34 cellular contexts compared by ENCODE assay signal in genomic region chr10:14235511-14235910, GRCh38.
"Had no signal": no experiment of that assay in that cellular context is flagged by ENCODE, and none has a peak within 500 bp of the region (broad histone marks: within the 10 kb centered on the region; RNA-seq: fewer than 3 reads in every experiment).

No MANE protein-coding gene starts in this region.

- H3K9me3 ChIP-seq: ascending aorta, body of pancreas, breast epithelium had no signal

- H3K27me3 ChIP-seq: ascending aorta, body of pancreas, brain microvascular endothelial cell, breast epithelium had no signal

- DNase-seq: activated B cell treated with CpG ODN at 0.5 μM for 24 hours; activated CD4-positive, alpha-beta memory T cell treated with anti-CD3 and anti-CD28 coated beads for 36 hours; activated CD4-positive, alpha-beta T cell treated with anti-CD3 and anti-CD28 coated beads for 4 hours; activated CD4-positive, alpha-beta T cell treated with anti-CD3 and anti-CD28 coated beads, Interleukin-2, amount 10 ng/mL, durations not matched to agents 24 days and 14 days; activated CD4-positive, alpha-beta T cell treated with anti-CD3 and anti-CD28 coated beads, Interleukin-2, amount 50 U/mL, for 1 hour; activated CD4-positive, alpha-beta T cell treated with anti-CD3 and anti-CD28 coated beads, Interleukin-2, amount 50 U/mL, for 4 hours; activated CD4-positive, CD25-positive, alpha-beta regulatory T cell treated with anti-CD3 and anti-CD28 coated beads, Interleukin-2, amount 50 U/mL, for 72 hours; activated CD8-positive, alpha-beta memory T cell treated with anti-CD3 and anti-CD28 coated beads, Interleukin-2, amount 50 U/mL, for 4 hours; activated CD8-positive, alpha-beta T cell treated with anti-CD3 and anti-CD28 coated beads for 36 hours; activated effector memory CD4-positive, alpha-beta T cell treated with Interleukin-2 at 50 U/mL for 16 hours; activated gamma-delta T cell; activated naive CD4-positive, alpha-beta T cell treated with anti-CD3 and anti-CD28 coated beads, Interleukin-2, amount 10 ng/mL, durations not matched to agents 7 days and 5 days; activated naive CD4-positive, alpha-beta T cell treated with Interleukin-2 at 50 U/mL for 16 hours; activated naive CD8-positive, alpha-beta T cell treated with anti-CD3 and anti-CD28 coated beads, Interleukin-2, amount 10 ng/mL, durations not matched to agents 7 days and 5 days; activated naive CD8-positive, alpha-beta T cell treated with anti-CD3 and anti-CD28 coated beads, Interleukin-2, amount 50 U/mL, for 24 hours; activated T-cell treated with anti-CD3 and anti-CD28 coated beads for 4 hours; activated T-cell treated with anti-CD3 and anti-CD28 coated beads, Interleukin-2, amount 50 U/mL, for 24 hours; activated T-cell treated with anti-CD3 and anti-CD28 coated beads, Interleukin-2, amount 50 U/mL, for 48 hours; amygdala; anterior cingulate cortex; body of pancreas; brain microvascular endothelial cell; central memory CD4-positive, alpha-beta T cell; T-helper 1 cell; T-helper 2 cell; T-helper 9 cell had no signal

- ATAC-seq: activated CD8-positive, alpha-beta T cell treated with anti-CD3 and anti-CD28 coated beads for 36 hours; activated naive CD8-positive, alpha-beta T cell treated with anti-CD3 and anti-CD28 coated beads, Interleukin-2, amount 50 U/mL, for 24 hours; body of pancreas had no signal

- H3K4me1 ChIP-seq: ascending aorta, body of pancreas, breast epithelium had no signal

- H3K4me1 Mint-ChIP-seq: activated B cell treated with CpG ODN at 0.5 μM for 24 hours; activated CD4-positive, alpha-beta T cell treated with anti-CD3 and anti-CD28 coated beads, Interleukin-2, amount 10 ng/mL, durations not matched to agents 24 days and 14 days; activated naive CD8-positive, alpha-beta T cell treated with anti-CD3 and anti-CD28 coated beads, Interleukin-2, amount 10 ng/mL, durations not matched to agents 7 days and 5 days; activated naive CD8-positive, alpha-beta T cell treated with anti-CD3 and anti-CD28 coated beads, Interleukin-2, amount 50 U/mL, for 24 hours had no signal

- H3K27ac ChIP-seq: ascending aorta, body of pancreas, brain microvascular endothelial cell, breast epithelium, VCaP had no signal

- H3K4me3 ChIP-seq: ascending aorta, body of pancreas, breast epithelium had no signal

- H3K27ac Mint-ChIP-seq: activated B cell treated with CpG ODN at 0.5 μM for 24 hours; activated CD4-positive, alpha-beta memory T cell treated with anti-CD3 and anti-CD28 coated beads for 36 hours; activated CD4-positive, alpha-beta T cell treated with anti-CD3 and anti-CD28 coated beads, Interleukin-2, amount 10 ng/mL, durations not matched to agents 24 days and 14 days; activated CD8-positive, alpha-beta T cell treated with anti-CD3 and anti-CD28 coated beads for 36 hours; activated naive CD4-positive, alpha-beta T cell treated with anti-CD3 and anti-CD28 coated beads, Interleukin-2, amount 10 ng/mL, durations not matched to agents 7 days and 5 days; activated naive CD4-positive, alpha-beta T cell treated with anti-CD3 and anti-CD28 coated beads, Interleukin-2, amount 50 U/mL, for 24 hours; activated naive CD8-positive, alpha-beta T cell; activated naive CD8-positive, alpha-beta T cell treated with anti-CD3 and anti-CD28 coated beads, Interleukin-2, amount 10 ng/mL, durations not matched to agents 7 days and 5 days; activated naive CD8-positive, alpha-beta T cell treated with anti-CD3 and anti-CD28 coated beads, Interleukin-2, amount 50 U/mL, for 24 hours; activated T-cell treated with anti-CD3 and anti-CD28 coated beads, Interleukin-2, amount 50 U/mL, for 24 hours; activated T-helper 2 cell treated with anti-CD3 and anti-CD28 coated beads, Interferon-gamma antibody, Interleukin-2, Interleukin-4, amounts not matched to agents 10 μg/mL and 5 μg/mL and 100 μg/mL, durations not matched to agents 14 hours and 24 hours and 36 hours; T-helper 1 cell treated with Interleukin-12 subunit alpha and Interleukin-12 subunit beta and Interleukin-4 antibody, amounts not matched to agents 30 μg/mL and 1 μg/mL, for 36 hours; T-helper 2 cell treated with Interferon-gamma antibody and Interleukin-4, amounts not matched to agents 5 μg/mL and 100 μg/mL, for 36 hours had no signal

- H3K4me3 Mint-ChIP-seq: activated B cell treated with CpG ODN at 0.5 μM for 24 hours; activated CD4-positive, alpha-beta memory T cell treated with anti-CD3 and anti-CD28 coated beads for 36 hours; activated CD4-positive, alpha-beta T cell treated with anti-CD3 and anti-CD28 coated beads, Interleukin-2, amount 10 ng/mL, durations not matched to agents 24 days and 14 days; activated CD8-positive, alpha-beta T cell treated with anti-CD3 and anti-CD28 coated beads for 36 hours; activated naive CD4-positive, alpha-beta T cell treated with anti-CD3 and anti-CD28 coated beads, Interleukin-2, amount 10 ng/mL, durations not matched to agents 7 days and 5 days; activated naive CD4-positive, alpha-beta T cell treated with anti-CD3 and anti-CD28 coated beads, Interleukin-2, amount 50 U/mL, for 24 hours; activated naive CD8-positive, alpha-beta T cell; activated naive CD8-positive, alpha-beta T cell treated with anti-CD3 and anti-CD28 coated beads, Interleukin-2, amount 10 ng/mL, durations not matched to agents 7 days and 5 days; activated naive CD8-positive, alpha-beta T cell treated with anti-CD3 and anti-CD28 coated beads, Interleukin-2, amount 50 U/mL, for 24 hours; activated T-cell treated with anti-CD3 and anti-CD28 coated beads, Interleukin-2, amount 50 U/mL, for 24 hours; T-helper 1 cell treated with Interleukin-12 subunit alpha and Interleukin-12 subunit beta and Interleukin-4 antibody, amounts not matched to agents 30 μg/mL and 1 μg/mL, for 36 hours; T-helper 2 cell treated with Interferon-gamma antibody and Interleukin-4, amounts not matched to agents 5 μg/mL and 100 μg/mL, for 36 hours had no signal

- H3K36me3 ChIP-seq: ascending aorta, brain microvascular endothelial cell, breast epithelium had no signal

- H3K36me3 Mint-ChIP-seq: activated CD4-positive, alpha-beta memory T cell treated with anti-CD3 and anti-CD28 coated beads for 36 hours; activated naive CD4-positive, alpha-beta T cell treated with anti-CD3 and anti-CD28 coated beads, Interleukin-2, amount 10 ng/mL, durations not matched to agents 7 days and 5 days; activated naive CD8-positive, alpha-beta T cell treated with anti-CD3 and anti-CD28 coated beads, Interleukin-2, amount 10 ng/mL, durations not matched to agents 7 days and 5 days had no signal

- H3K9me3 Mint-ChIP-seq: activated CD4-positive, alpha-beta memory T cell treated with anti-CD3 and anti-CD28 coated beads for 36 hours; activated CD4-positive, alpha-beta T cell treated with anti-CD3 and anti-CD28 coated beads, Interleukin-2, amount 10 ng/mL, durations not matched to agents 24 days and 14 days; activated CD8-positive, alpha-beta T cell treated with anti-CD3 and anti-CD28 coated beads for 36 hours; activated naive CD8-positive, alpha-beta T cell treated with anti-CD3 and anti-CD28 coated beads, Interleukin-2, amount 50 U/mL, for 24 hours; activated T-helper 2 cell treated with anti-CD3 and anti-CD28 coated beads, Interferon-gamma antibody, Interleukin-2, Interleukin-4, amounts not matched to agents 10 μg/mL and 5 μg/mL and 100 μg/mL, durations not matched to agents 14 hours and 24 hours and 36 hours; T-helper 1 cell treated with Interleukin-12 subunit alpha and Interleukin-12 subunit beta and Interleukin-4 antibody, amounts not matched to agents 30 μg/mL and 1 μg/mL, for 36 hours had no signal
